Comparison of ENCODE assay signal across 8 cellular contexts in genomic region chr19:11379269-11379845, GRCh38. TPM values are rescaled to one million over a fixed set of nuclear protein-coding genes. Genes with fewer than 3 reads are reported as not detected.
DNase-seq lines count a peak whose midpoint lies in the region; ATAC-seq and TF ChIP-seq lines count a peak whose summit lies in the region.
"Not testable (repeated sequence)": the region's sequence is repeated elsewhere in the genome, so short reads cannot be mapped to it uniquely, and the experiment has no call there.

No MANE protein-coding gene starts in this region.

- not testable (repeated sequence) for H3K9me3 ChIP-seq in CD4-positive, alpha-beta memory T cell (ENCODE audit: control insufficient read depth in 1 of 2, low read length in 2 of 2); HEK293 (ENCODE audit: control insufficient read depth, insufficient read depth, low read depth, low read length); NT2/D1 (ENCODE audit: insufficient read depth, low read length); adrenal gland (replicated peaks in 1 of 3); vagina

- not testable (repeated sequence) for H3K36me3 ChIP-seq in CD4-positive, alpha-beta memory T cell (ENCODE audit: insufficient read depth, low read length); adrenal gland (replicated peaks in 1 of 2); vagina
- H3K36me3 ChIP-seq in HEK293 (ENCODE audit: control insufficient read depth in 2 of 2, insufficient read depth in 1 of 2, low read length in 2 of 2) (peaks cover 0 to 21% of the 10 kb centered on the region in 2 experiments; a peak in 2 of 3 replicates), NT2/D1 (ENCODE audit: insufficient read depth, insufficient read length, low read length) (peaks cover 19% of the 10 kb centered on the region)

- not testable (repeated sequence) for H3K4me3 ChIP-seq in CD4-positive, alpha-beta memory T cell (ENCODE audit: low read length in 2 of 2); HEK293 (ENCODE audit: low read depth, low read length); NT2/D1 (ENCODE audit: insufficient read length, low read depth); adrenal gland; vagina

- H3K9ac ChIP-seq in NT2/D1 (ENCODE audit: insufficient read length, low read depth), result peak overlapping the region; percentile 46

- ATAC-seq in SK-N-SH treated with all-trans-retinoic acid at 6 μM for 48 hours; memory B cell (ENCODE audit: low read depth): not testable (repeated sequence)

- POLR2A ChIA-PET in CD4-positive, alpha-beta memory T cell (lab: Charles Lee; ENCODE audit: partially characterized antibody), result interaction anchor here (0.7 to 3.0 kb wide), 5 partner anchors 32 to 224 kb away, joined by 3 to 32 read pairs (median 6); partner anchors contain the start of genes CCDC159, ODAD3, PRKCSH and SPC24
- POLR2A ChIA-PET in HEK293 (lab: Yijun Ruan, JAX), result interaction anchor here (0.7 to 2.7 kb wide), 2 partner anchors 34 to 56 kb away, joined by 3 to 27 read pairs; partner anchors contain the start of genes CCDC159, ODAD3, PRKCSH and TMEM205
- POLR2A ChIA-PET in activated CD4-positive, alpha-beta T cell treated with anti-CD3 and anti-CD28 coated beads, Interleukin-2, amount 10 ng/mL, durations not matched to agents 7 days and 5 days (lab: Charles Lee), result not testable (repeated sequence)

- intact Hi-C loops in CD4-positive, alpha-beta memory T cell (cut with micrococcal nuclease); adrenal gland (cut with DNase I): not testable (repeated sequence)
- intact Hi-C loops in vagina (cut with DNase I), result loop anchor here (5.0 kb wide), 1 partner anchor 53 kb away; no protein-coding TSS in a partner anchor

- H3K27ac ChIP-seq in CD4-positive, alpha-beta memory T cell (ENCODE audit: low read depth, low read length), result peak overlapping the region; percentile 90
- not testable (repeated sequence) for H3K27ac ChIP-seq in HEK293 (ENCODE audit: extremely low read depth, low read depth, low read length)
- H3K27ac ChIP-seq in adrenal gland (peak overlapping the region in 3 of 5 donors; percentile 88 to 97 (median 96)), vagina (peak overlapping the region; percentile 55)

- peaks cover 9 to 11% of the 10 kb centered on the region in 2 donors for H3K27me3 Mint-ChIP-seq in CD4-positive, alpha-beta memory T cell
- peaks cover 16% of the 10 kb centered on the region for H3K27me3 Mint-ChIP-seq in activated CD4-positive, alpha-beta T cell treated with anti-CD3 and anti-CD28 coated beads, Interleukin-2, amount 10 ng/mL, durations not matched to agents 7 days and 5 days
- not testable (repeated sequence) for H3K27me3 Mint-ChIP-seq in memory B cell

- CTCF ChIA-PET in CD4-positive, alpha-beta memory T cell (lab: Charles Lee; ENCODE audit: partially characterized antibody), result interaction anchor here (1.9 to 5.0 kb wide), 4 partner anchors 10 to 103 kb away, joined by 6 to 49 read pairs (median 14); partner anchors contain the start of gene ELAVL3
- CTCF ChIA-PET in HEK293 (lab: Yijun Ruan, JAX), result interaction anchor here (1.4 to 5.6 kb wide), 5 partner anchors 37 to 105 kb away, joined by 3 to 66 read pairs (median 16); partner anchors contain the start of genes ODAD3, PRKCSH and RGL3
- CTCF ChIA-PET in activated CD4-positive, alpha-beta T cell treated with anti-CD3 and anti-CD28 coated beads, Interleukin-2, amount 10 ng/mL, durations not matched to agents 7 days and 5 days (lab: Charles Lee), result interaction anchor here (1.4 to 2.4 kb wide), 2 partner anchors 22 to 28 kb away, joined by 4 to 7 read pairs; no protein-coding TSS in a partner anchor

- peak overlapping the region in 2 of 8 donors; percentile 33 to 99 for H3K4me3 Mint-ChIP-seq in CD4-positive, alpha-beta memory T cell
- H3K4me3 Mint-ChIP-seq in activated CD4-positive, alpha-beta T cell treated with anti-CD3 and anti-CD28 coated beads, Interleukin-2, amount 10 ng/mL, durations not matched to agents 7 days and 5 days; memory B cell: not testable (repeated sequence)

- peaks cover 6 to 10% of the 10 kb centered on the region in 2 donors for H3K36me3 Mint-ChIP-seq in CD4-positive, alpha-beta memory T cell
- peaks cover 18% of the 10 kb centered on the region for H3K36me3 Mint-ChIP-seq in activated CD4-positive, alpha-beta T cell treated with anti-CD3 and anti-CD28 coated beads, Interleukin-2, amount 10 ng/mL, durations not matched to agents 7 days and 5 days (ENCODE audit: low read depth)
- not testable (repeated sequence) for H3K36me3 Mint-ChIP-seq in memory B cell

- not testable (repeated sequence) for H3K27me3 ChIP-seq in CD4-positive, alpha-beta memory T cell (ENCODE audit: insufficient read depth, low read length); NT2/D1 (ENCODE audit: insufficient read depth, insufficient read length); adrenal gland; vagina

- not testable (repeated sequence) for TF ChIP-seq CTCF in HEK293 (tag by site-specific recombination; IDR thresholded peaks at IDR 0.05); adrenal gland (IDR thresholded peaks at IDR 0.05); vagina (IDR thresholded peaks at IDR 0.05)

- 88 to 91% (median 89%) methylated on average over 13 to 14 of the region's 14 CpGs for WGBS in adrenal gland, 4 donors

- DNase-seq in CD4-positive, alpha-beta memory T cell; NT2/D1 (ENCODE audit: low read depth, low spot score); activated CD4-positive, alpha-beta T cell treated with anti-CD3 and anti-CD28 coated beads, Interleukin-2, amount 10 ng/mL, durations not matched to agents 7 days and 5 days; adrenal gland; memory B cell (ENCODE audit: low spot score in 2 of 2); vagina (ENCODE audit: extremely low spot score in 2 of 2): not testable (repeated sequence)

- H3K9me3 Mint-ChIP-seq in CD4-positive, alpha-beta memory T cell; activated CD4-positive, alpha-beta T cell treated with anti-CD3 and anti-CD28 coated beads, Interleukin-2, amount 10 ng/mL, durations not matched to agents 7 days and 5 days; memory B cell: not testable (repeated sequence)

- H3K4me1 Mint-ChIP-seq in CD4-positive, alpha-beta memory T cell, result peaks cover 27 to 41% (median 33%) of the 10 kb centered on the region in 4 donors
- H3K4me1 Mint-ChIP-seq in activated CD4-positive, alpha-beta T cell treated with anti-CD3 and anti-CD28 coated beads, Interleukin-2, amount 10 ng/mL, durations not matched to agents 7 days and 5 days, result peaks cover 50% of the 10 kb centered on the region
- H3K4me1 Mint-ChIP-seq in memory B cell, result peaks cover 30% of the 10 kb centered on the region

- TF ChIP-seq POLR2A in adrenal gland (IDR thresholded peaks at IDR 0.05), result peak in 1 of 2 donors; percentile 5
- TF ChIP-seq POLR2A in vagina (IDR thresholded peaks at IDR 0.05), result not testable (repeated sequence)

- H3K4me1 ChIP-seq in CD4-positive, alpha-beta memory T cell (ENCODE audit: insufficient read depth, low read length), result peaks cover 61% of the 10 kb centered on the region
- H3K4me1 ChIP-seq in HEK293 (ENCODE audit: control insufficient read depth, insufficient read depth, low read length), result not testable (repeated sequence)
- H3K4me1 ChIP-seq in NT2/D1 (ENCODE audit: insufficient read depth, insufficient read length) (peaks cover 10% of the 10 kb centered on the region), adrenal gland (replicated peaks in 1 of 2) (peaks cover 44 to 73% of the 10 kb centered on the region in 2 donors), vagina (peaks cover 81% of the 10 kb centered on the region)

- H3K27ac Mint-ChIP-seq in CD4-positive, alpha-beta memory T cell, result peak overlapping the region in 6 of 7 donors; percentile 12 to 99 (median 66)
- peak overlapping the region; percentile 21 for H3K27ac Mint-ChIP-seq in activated CD4-positive, alpha-beta T cell treated with anti-CD3 and anti-CD28 coated beads, Interleukin-2, amount 10 ng/mL, durations not matched to agents 7 days and 5 days
- H3K27ac Mint-ChIP-seq in memory B cell, result peak overlapping the region; percentile 91

RNA-seq across cellular contexts. Expression of gene EPOR, which starts 4.8 kb away (rescaled TPM):
- 1 to 10 TPM; 8.4 to 8.8 TPM for total RNA-seq in CD4-positive, alpha-beta memory T cell
- 10 to 100 TPM in 1 of 2 donors, 1 to 10 TPM in 1; 6.3 to 12.1 TPM for polyA plus RNA-seq in CD4-positive, alpha-beta memory T cell
- 1 to 10 TPM; 5.4 to 5.8 TPM for total RNA-seq in activated CD4-positive, alpha-beta T cell treated with anti-CD3 and anti-CD28 coated beads, Interleukin-2, amount 10 ng/mL, durations not matched to agents 7 days and 5 days
- total RNA-seq in adrenal gland, result 10 to 100 TPM; 15.7 to 37.9 (median 23.5) TPM
- 10 to 100 TPM in 2 of 3 donors, 1 to 10 TPM in 1; 6.8 to 74.0 (median 49.3) TPM for polyA plus RNA-seq in adrenal gland
- 14.5 TPM for total RNA-seq in vagina

RNA-seq across cellular contexts. Expression of gene SWSAP1, which starts 4.9 kb away (rescaled TPM):
- 1 to 10 TPM; 4.0 to 4.8 TPM for total RNA-seq in CD4-positive, alpha-beta memory T cell
- polyA plus RNA-seq in CD4-positive, alpha-beta memory T cell, result 1 to 10 TPM; 6.4 to 6.5 TPM
- 1 to 10 TPM; 2.9 to 3.5 TPM for total RNA-seq in activated CD4-positive, alpha-beta T cell treated with anti-CD3 and anti-CD28 coated beads, Interleukin-2, amount 10 ng/mL, durations not matched to agents 7 days and 5 days
- 1 to 10 TPM; 2.6 to 5.5 (median 3.8) TPM for total RNA-seq in adrenal gland
- 1 to 10 TPM; 2.1 to 8.4 (median 6.0) TPM for polyA plus RNA-seq in adrenal gland
- 1.5 TPM for total RNA-seq in vagina

RNA-seq across cellular contexts. Expression of gene PLPPR2, which starts 24.1 kb away (rescaled TPM):
- 10 to 100 TPM; 10.9 to 12.2 TPM for total RNA-seq in CD4-positive, alpha-beta memory T cell
- 1 to 10 TPM in 1 of 2 donors, under 1 TPM in 1; 0.16 to 1.1 TPM for polyA plus RNA-seq in CD4-positive, alpha-beta memory T cell
- total RNA-seq in activated CD4-positive, alpha-beta T cell treated with anti-CD3 and anti-CD28 coated beads, Interleukin-2, amount 10 ng/mL, durations not matched to agents 7 days and 5 days, result 1 to 10 TPM; 1.3 to 1.9 TPM
- total RNA-seq in adrenal gland, result 10 to 100 TPM; 31.3 to 46.8 (median 43.0) TPM
- 10 to 100 TPM; 12.1 to 57.0 (median 39.9) TPM for polyA plus RNA-seq in adrenal gland
- total RNA-seq in vagina, result 16.5 TPM

RNA-seq across cellular contexts. Expression of gene CCDC159, which starts 33.0 kb away (rescaled TPM):
- 10 to 100 TPM; 90.7 to 91.8 TPM for total RNA-seq in CD4-positive, alpha-beta memory T cell
- 10 to 100 TPM in 1 of 2 donors, 1 to 10 TPM in 1; 9.2 to 16.8 TPM for polyA plus RNA-seq in CD4-positive, alpha-beta memory T cell
- 10 to 100 TPM; 18.0 to 20.5 TPM for total RNA-seq in activated CD4-positive, alpha-beta T cell treated with anti-CD3 and anti-CD28 coated beads, Interleukin-2, amount 10 ng/mL, durations not matched to agents 7 days and 5 days
- 10 to 100 TPM; 24.1 to 83.7 (median 58.8) TPM for total RNA-seq in adrenal gland
- 100 to 1,000 TPM in 2 of 3 donors, 10 to 100 TPM in 1; 33.8 to 479 (median 238) TPM for polyA plus RNA-seq in adrenal gland
- total RNA-seq in vagina, result 24.1 TPM

RNA-seq across cellular contexts. Expression of gene TMEM205, which starts 33.3 kb away (rescaled TPM):
- 10 to 100 TPM; 26.1 to 28.5 TPM for total RNA-seq in CD4-positive, alpha-beta memory T cell
- polyA plus RNA-seq in CD4-positive, alpha-beta memory T cell, result 10 to 100 TPM; 56.1 to 86.3 TPM
- 10 to 100 TPM; 25.9 to 26.7 TPM for total RNA-seq in activated CD4-positive, alpha-beta T cell treated with anti-CD3 and anti-CD28 coated beads, Interleukin-2, amount 10 ng/mL, durations not matched to agents 7 days and 5 days
- total RNA-seq in adrenal gland (1,000 to 10,000 TPM in 1 of 8 donors, 100 to 1,000 TPM in 7; 191 to 1,314 (median 380) TPM), vagina (173 TPM)
- 100 to 1,000 TPM; 135 to 306 (median 207) TPM for polyA plus RNA-seq in adrenal gland

Comparison
In these comparisons a context has a peak if more than half of its experiments do, and no peak if none do; other contexts are left out.
1. H3K27ac Mint-ChIP-seq: peak in every context shown above with its lines; median percentile 91 in memory B cell; 66 in CD4-positive, alpha-beta memory T cell; 21 in activated CD4-positive, alpha-beta T cell treated with anti-CD3 and anti-CD28 coated beads, Interleukin-2, amount 10 ng/mL, durations not matched to agents 7 days and 5 days.